30 cellular contexts compared by ENCODE assay signal in genomic region chr3:178479860-178480259, GRCh38. TPM values are rescaled to one million over a fixed set of nuclear protein-coding genes. Genes with fewer than 3 reads are reported as not detected.
DNase-seq lines count a peak whose midpoint lies in the region; ATAC-seq and TF ChIP-seq lines count a peak whose summit lies in the region.
"Had no signal": no experiment of that assay in that cellular context is flagged by ENCODE, and none has a peak within 500 bp of the region (broad histone marks: within the 10 kb centered on the region; RNA-seq: fewer than 3 reads in every experiment).

No MANE protein-coding gene starts in this region.

- no peaks in the 10 kb centered on the region for H3K36me3 Mint-ChIP-seq in natural killer cell treated with Interleukin-12 subunit alpha and Interleukin-12 subunit beta and Interleukin-15 and Interleukin-18, amount 100 ng/mL, for 72 hours
- H3K36me3 Mint-ChIP-seq in natural killer cell = no peaks in the 10 kb centered on the region
- H3K36me3 Mint-ChIP-seq: activated naive CD4-positive, alpha-beta T cell treated with anti-CD3 and anti-CD28 coated beads, Interleukin-2, amount 50 U/mL, for 72 hours; IgD-negative memory B cell had no signal

- intact Hi-C loops in natural killer cell (cut with micrococcal nuclease) = no loop called here

- peak; percentile 38 to 43 for ATAC-seq in natural killer cell treated with Interleukin-12 subunit alpha and Interleukin-12 subunit beta and Interleukin-15 and Interleukin-18, amount 100 ng/mL, for 72 hours
- ATAC-seq in natural killer cell (no peak), HG03095 (IDR thresholded peaks at IDR 0.05; ENCODE audit: unreplicated experiment) (peak; percentile 1), HG02642 (IDR thresholded peaks at IDR 0.05; ENCODE audit: poor library complexity, unreplicated experiment) (no peak), HG03135 (IDR thresholded peaks at IDR 0.05; ENCODE audit: unreplicated experiment) (no peak)
- ATAC-seq: activated CD8-positive, alpha-beta T cell treated with anti-CD3 and anti-CD28 coated beads for 36 hours; activated naive CD4-positive, alpha-beta T cell treated with anti-CD3 and anti-CD28 coated beads, Interleukin-2, amount 50 U/mL, for 72 hours; activated T-helper 17 cell treated with anti-CD3 and anti-CD28 coated beads, Interleukin-2, amount 50 U/mL, for 72 hours; effector memory CD8-positive, alpha-beta T cell; lower lobe of right lung had no signal

- no peaks in the 10 kb centered on the region for H3K4me1 Mint-ChIP-seq in natural killer cell treated with Interleukin-12 subunit alpha and Interleukin-12 subunit beta and Interleukin-15 and Interleukin-18, amount 100 ng/mL, for 72 hours (ENCODE audit: low read depth in 2 of 2)
- no peaks in the 10 kb centered on the region for H3K4me1 Mint-ChIP-seq in natural killer cell
- H3K4me1 Mint-ChIP-seq: activated T-helper 17 cell treated with anti-CD3 and anti-CD28 coated beads, Interleukin-2, amount 50 U/mL, for 72 hours; nephron had no signal

- TF ChIP-seq CTCF in natural killer cell (IDR thresholded peaks at IDR 0.05) = no peak

- no peak overlapping the region for H3K4me3 Mint-ChIP-seq in natural killer cell treated with Interleukin-12 subunit alpha and Interleukin-12 subunit beta and Interleukin-15 and Interleukin-18, amount 100 ng/mL, for 72 hours
- no peak overlapping the region for H3K4me3 Mint-ChIP-seq in natural killer cell
- H3K4me3 Mint-ChIP-seq: activated CD8-positive, alpha-beta T cell treated with anti-CD3 and anti-CD28 coated beads for 36 hours; activated T-helper 17 cell treated with anti-CD3 and anti-CD28 coated beads, Interleukin-2, amount 50 U/mL, for 72 hours; effector memory CD8-positive, alpha-beta T cell; IgD-negative memory B cell; nephron; T-helper 1 cell treated with Interleukin-12 subunit alpha and Interleukin-12 subunit beta and Interleukin-4 antibody, amounts not matched to agents 30 μg/mL and 1 μg/mL, for 36 hours had no signal

- DNase-seq in natural killer cell treated with Interleukin-12 subunit alpha and Interleukin-12 subunit beta and Interleukin-15 and Interleukin-18, amount 100 ng/mL, for 72 hours (ENCODE audit: low spot score) = no peak
- DNase-seq in natural killer cell (no peak), cerebellum (ENCODE audit: low spot score) (peak; percentile 28), GM19240 (ENCODE audit: insufficient read length, low spot score) (no peak), HCEC 1CT (no peak)
- DNase-seq: activated CD8-positive, alpha-beta T cell treated with anti-CD3 and anti-CD28 coated beads for 36 hours; cortex of kidney; DMS53; effector memory CD8-positive, alpha-beta T cell; lower lobe of right lung; NCI-H1048; NCI-H2171; NCI-H510A; ovary; retina; stimulated activated CD4-positive, alpha-beta T cell treated with anti-CD3 and anti-CD28 coated beads, Interleukin-1b, Interleukin-23, amount 100 ng/mL, for 48 hours; stimulated activated CD8-positive, alpha-beta memory T cell treated with anti-CD3 and anti-CD28 coated beads, Interleukin-4, amount 100 ng/mL, for 48 hours; transverse colon had no signal

- peaks cover 4% of the 10 kb centered on the region for H3K9me3 Mint-ChIP-seq in natural killer cell treated with Interleukin-12 subunit alpha and Interleukin-12 subunit beta and Interleukin-15 and Interleukin-18, amount 100 ng/mL, for 72 hours
- peaks cover 0 to 2% of the 10 kb centered on the region in 2 donors for H3K9me3 Mint-ChIP-seq in natural killer cell
- H3K9me3 Mint-ChIP-seq: activated CD8-positive, alpha-beta T cell treated with anti-CD3 and anti-CD28 coated beads for 36 hours; activated naive CD4-positive, alpha-beta T cell treated with anti-CD3 and anti-CD28 coated beads, Interleukin-2, amount 50 U/mL, for 72 hours; activated T-helper 17 cell treated with anti-CD3 and anti-CD28 coated beads, Interleukin-2, amount 50 U/mL, for 72 hours; effector memory CD8-positive, alpha-beta T cell; IgD-negative memory B cell; nephron; T-helper 1 cell treated with Interleukin-12 subunit alpha and Interleukin-12 subunit beta and Interleukin-4 antibody, amounts not matched to agents 30 μg/mL and 1 μg/mL, for 36 hours had no signal

- H3K27ac Mint-ChIP-seq in natural killer cell treated with Interleukin-12 subunit alpha and Interleukin-12 subunit beta and Interleukin-15 and Interleukin-18, amount 100 ng/mL, for 72 hours = no peak overlapping the region
- no peak overlapping the region for H3K27ac Mint-ChIP-seq in natural killer cell
- H3K27ac Mint-ChIP-seq: activated CD8-positive, alpha-beta T cell treated with anti-CD3 and anti-CD28 coated beads for 36 hours; activated naive CD4-positive, alpha-beta T cell treated with anti-CD3 and anti-CD28 coated beads, Interleukin-2, amount 50 U/mL, for 72 hours; activated T-helper 17 cell treated with anti-CD3 and anti-CD28 coated beads, Interleukin-2, amount 50 U/mL, for 72 hours; effector memory CD8-positive, alpha-beta T cell; IgD-negative memory B cell; nephron; T-helper 1 cell treated with Interleukin-12 subunit alpha and Interleukin-12 subunit beta and Interleukin-4 antibody, amounts not matched to agents 30 μg/mL and 1 μg/mL, for 36 hours had no signal

- H3K27me3 Mint-ChIP-seq in natural killer cell treated with Interleukin-12 subunit alpha and Interleukin-12 subunit beta and Interleukin-15 and Interleukin-18, amount 100 ng/mL, for 72 hours = peaks cover 3 to 29% of the 10 kb centered on the region in 2 donors
- H3K27me3 Mint-ChIP-seq in natural killer cell (ENCODE audit: low read depth in 2 of 2) = peaks cover 0 to 3% of the 10 kb centered on the region in 2 donors

RNA-seq across cellular contexts. Expression of gene KCNMB2, which starts 56.4 kb away (rescaled TPM):
- not detected for total RNA-seq in natural killer cell treated with Interleukin-12 subunit alpha and Interleukin-12 subunit beta and Interleukin-15 and Interleukin-18, amount 100 ng/mL, for 72 hours
- total RNA-seq in natural killer cell = not detected
- total RNA-seq in cerebellum = 13.6 TPM
- total RNA-seq: activated CD8-positive, alpha-beta T cell treated with anti-CD3 and anti-CD28 coated beads for 36 hours; activated naive CD4-positive, alpha-beta T cell treated with anti-CD3 and anti-CD28 coated beads, Interleukin-2, amount 50 U/mL, for 72 hours; activated T-helper 17 cell treated with anti-CD3 and anti-CD28 coated beads, Interleukin-2, amount 50 U/mL, for 72 hours; bronchial epithelial cell; fibroblast of villous mesenchyme; mononuclear cell; SJSA1 had no signal

Comparison
In these comparisons a context has a peak if more than half of its experiments do, and no peak if none do; other contexts are left out.
1. ATAC-seq: peak in natural killer cell treated with Interleukin-12 subunit alpha and Interleukin-12 subunit beta and Interleukin-15 and Interleukin-18, amount 100 ng/mL, for 72 hours (2 of 2) and HG03095 (single experiment); none in natural killer cell (0 of 3), HG02642 (single experiment) and HG03135 (single experiment).
2. RNA of gene KCNMB2, which starts 56.4 kb away (total RNA-seq): 13.6 TPM in cerebellum (single experiment); not detected in natural killer cell treated with Interleukin-12 subunit alpha and Interleukin-12 subunit beta and Interleukin-15 and Interleukin-18, amount 100 ng/mL, for 72 hours and not detected in natural killer cell; every median in the first group is over 10 times any median in the second.